In genomic region chr1:47434051-47434842, GRCh38 we compare ENCODE assay signal across 10 cellular contexts. TPM values are rescaled to one million over a fixed set of nuclear protein-coding genes. Genes with fewer than 3 reads are reported as not detected.
DNase-seq lines count a peak whose midpoint lies in the region; ATAC-seq and TF ChIP-seq lines count a peak whose summit lies in the region.
"Had no signal": no experiment of that assay in that cellular context is flagged by ENCODE, and none has a peak within 500 bp of the region (broad histone marks: within the 10 kb centered on the region; RNA-seq: fewer than 3 reads in every experiment).

No MANE protein-coding gene starts in this region.

- H3K9me3 ChIP-seq in H9 (ENCODE audit: control insufficient read depth, low read depth, low read length): no peaks in the 10 kb centered on the region
- H3K9me3 ChIP-seq in iPS-15b (ENCODE audit: control insufficient read depth, insufficient read depth, low read length): no peaks in the 10 kb centered on the region

- H2AK5ac ChIP-seq in H9 (ENCODE audit: insufficient read length, low read length): no peak overlapping the region

- no peak overlapping the region for H3T11ph ChIP-seq in H9 (ENCODE audit: low read length)

- H3K79me2 ChIP-seq in H9 (ENCODE audit: insufficient read depth, low read length): no peaks in the 10 kb centered on the region

- H3K79me1 ChIP-seq in H9 (ENCODE audit: insufficient read depth, low read depth, low read length, poor library complexity, severe bottlenecking): no peaks in the 10 kb centered on the region

- DNase-seq in H9 (peak; percentile 59), anterior cingulate cortex (lab: John Stamatoyannopoulos, UW) (peak in 37 of 58 donors; percentile 3 to 58 (median 20)), skeletal muscle cell (ENCODE audit: low read depth) (no peak), putamen (ENCODE audit: low spot score) (no peak), omental fat pad (ENCODE audit: low spot score) (no peak)
- no peak for DNase-seq in effector CD8-positive, alpha-beta T cell (lab: John Stamatoyannopoulos, UW)
- DNase-seq: activated effector memory CD4-positive, alpha-beta T cell treated with Interleukin-2 at 50 U/mL for 16 hours; NCI-H1694 had no signal

- H3K36me3 ChIP-seq in iPS-15b (ENCODE audit: control insufficient read depth, insufficient read depth, low read length): no peaks in the 10 kb centered on the region

- H3K4me1 ChIP-seq in H9 (ENCODE audit: insufficient read depth, low read length) (no peaks in the 10 kb centered on the region), iPS-15b (ENCODE audit: control insufficient read depth, insufficient read depth, low read length) (peaks cover 10% of the 10 kb centered on the region)

- H3K4me3 Mint-ChIP-seq in H9: peak overlapping the region; percentile 39 to 77

- H3K9me3 Mint-ChIP-seq in H9: peaks cover 0 to 7% of the 10 kb centered on the region in 2 experiments; a peak in 1 of 5 replicates

- ATAC-seq in HG03342 (IDR thresholded peaks at IDR 0.05; ENCODE audit: unreplicated experiment): no peak
- no peak for ATAC-seq in omental fat pad (ENCODE audit: low FRiP score)

- no peaks in the 10 kb centered on the region for H4K20me1 ChIP-seq in H9 (ENCODE audit: control insufficient read depth, insufficient read depth, insufficient read length)

- H3K27ac Mint-ChIP-seq in H9: no peak overlapping the region

- H3K14ac ChIP-seq in H9 (ENCODE audit: insufficient read depth, low read length): no peak overlapping the region

- H3K56ac ChIP-seq in H9 (ENCODE audit: insufficient read length, low read depth, low read length): no peak overlapping the region

- H3K4me3 ChIP-seq in iPS-15b (ENCODE audit: low read depth, low read length): peak overlapping the region; percentile 74
- H3K4me3 ChIP-seq in skeletal muscle cell (ENCODE audit: low read depth, low read length): peak overlapping the region; percentile 39

- H3K4me1 Mint-ChIP-seq in H9: peaks cover 37 to 42% of the 10 kb centered on the region in 2 experiments

- H3K4ac ChIP-seq in H9 (ENCODE audit: low read depth, low read length): no peak overlapping the region

- TF ChIP-seq CTCF in H9 (conservative IDR thresholded peaks at IDR 0.05): no peak
- TF ChIP-seq CTCF in omental fat pad (IDR thresholded peaks at IDR 0.05): no peak

- no peaks in the 10 kb centered on the region; a peak in 2 of 7 replicates for H3K36me3 Mint-ChIP-seq in H9 (ENCODE audit: insufficient read depth in 1 of 3, low read depth in 3 of 3)

- H4K8ac ChIP-seq in H9 (replicated peaks; ENCODE audit: insufficient read length, low read depth, low read length): no peak overlapping the region

- H2BK12ac ChIP-seq in H9 (ENCODE audit: insufficient read length, low read depth, low read length): no peak overlapping the region

- H2BK5ac ChIP-seq in H9 (ENCODE audit: insufficient read length, low read length): no peak overlapping the region

- WGBS in H9 (ENCODE audit: extremely low coverage, insufficient read length, low lambda C conversion rate): no CpG with 5 or more reads among the region's 51 CpGs

- H4K5ac ChIP-seq in H9 (ENCODE audit: insufficient read length, low read depth, low read length): no peak overlapping the region

- no peak overlapping the region for H3K23ac ChIP-seq in H9 (ENCODE audit: insufficient read length, low read depth, low read length)

- no peak overlapping the region for H3K18ac ChIP-seq in H9 (ENCODE audit: insufficient read length, low read depth, low read length)

- no peak overlapping the region for H2AFZ ChIP-seq in H9 (ENCODE audit: low read length)

- peak overlapping the region; percentile 52 for H3K4me2 ChIP-seq in H9 (ENCODE audit: insufficient read depth, insufficient read length, low read length)

- no peak overlapping the region for H2BK15ac ChIP-seq in H9 (ENCODE audit: low read depth, low read length)

- peaks cover 87% of the 10 kb centered on the region for H3K27me3 Mint-ChIP-seq in H9 (ENCODE audit: low read depth)

- H2BK120ac ChIP-seq in H9 (ENCODE audit: low read depth, low read length, poor library complexity, severe bottlenecking): no peak overlapping the region

- H4K91ac ChIP-seq in H9 (ENCODE audit: insufficient read length, low read depth, low read length): no peak overlapping the region

- H3K27me3 ChIP-seq in H9 (ENCODE audit: insufficient read depth, low read length): peaks cover 68% of the 10 kb centered on the region
- peaks cover 90% of the 10 kb centered on the region for H3K27me3 ChIP-seq in iPS-15b (ENCODE audit: control insufficient read depth, insufficient read depth, low read length)

- H3K9ac ChIP-seq in H9 (ENCODE audit: extremely low read depth, insufficient read length, low read length): no peak overlapping the region
- H3K9ac ChIP-seq in iPS-15b (ENCODE audit: low read depth, low read length): no peak overlapping the region

- H3K23me2 ChIP-seq in H9 (ENCODE audit: insufficient read length, low read depth, low read length, poor library complexity, severe bottlenecking): peaks cover 7% of the 10 kb centered on the region

- H2BK20ac ChIP-seq in H9 (ENCODE audit: low read depth, low read length, poor library complexity, severe bottlenecking): no peak overlapping the region

- H3K27ac ChIP-seq in H9 (ENCODE audit: insufficient read length, low read depth, low read length): no peak overlapping the region

RNA-seq across cellular contexts. Expression of gene FOXD2, which starts 3.6 kb away (rescaled TPM):
- total RNA-seq in H9 (2021): 0.07 TPM in 1 of 2 replicates, not detected in the other
- under 1 TPM in 2 of 4 donors, not detected in 2; 0.12 to 0.16 TPM for total RNA-seq in omental fat pad

RNA-seq across cellular contexts. Expression of gene FOXE3, which starts 18.2 kb away (rescaled TPM):
- total RNA-seq in H9 (2021) (0.11 and 0.15 TPM in 2 replicates), omental fat pad (not detected)

Comparison
In these comparisons a context has a peak if more than half of its experiments do, and no peak if none do; other contexts are left out.
1. DNase-seq: peak in H9 (single experiment) and anterior cingulate cortex (37 of 58); none in skeletal muscle cell (single experiment), effector CD8-positive, alpha-beta T cell (single experiment), putamen (single experiment) and omental fat pad (single experiment).